ENCODE assay signal across 10 cellular contexts in genomic region chr3:48738926-48739616, GRCh38. TPM values are rescaled to one million over a fixed set of nuclear protein-coding genes. Genes with fewer than 3 reads are reported as not detected.
DNase-seq lines count a peak whose midpoint lies in the region; ATAC-seq and TF ChIP-seq lines count a peak whose summit lies in the region.
"Had no signal": no experiment of that assay in that cellular context is flagged by ENCODE, and none has a peak within 500 bp of the region (broad histone marks: within the 10 kb centered on the region; RNA-seq: fewer than 3 reads in every experiment).

No MANE protein-coding gene starts in this region.

- no peaks in the 10 kb centered on the region for H3K9me3 ChIP-seq in esophagus muscularis mucosa
- no peaks in the 10 kb centered on the region for H3K9me3 ChIP-seq in mucosa of descending colon
- H3K9me3 ChIP-seq in tibial artery = no peaks in the 10 kb centered on the region
- H3K9me3 ChIP-seq in SJCRH30 (replicated peaks) = no peaks in the 10 kb centered on the region

- CTCF ChIA-PET in RWPE1 (lab: Yijun Ruan, JAX) = interaction anchor here (0.5 to 1.1 kb wide), 2 partner anchors 10 to 53 kb away, joined by 3 to 4 read pairs; partner anchors contain the start of gene NCKIPSD

- ATAC-seq in mucosa of descending colon = peak; percentile 43
- no peak for ATAC-seq in HG03175 (IDR thresholded peaks at IDR 0.05; ENCODE audit: unreplicated experiment)

- H3K27ac Mint-ChIP-seq in HFFc6 = no peak overlapping the region
- H3K27ac Mint-ChIP-seq: activated naive CD4-positive, alpha-beta T cell treated with anti-CD3 and anti-CD28 coated beads, Interleukin-2, amount 10 ng/mL, durations not matched to agents 7 days and 5 days had no signal

- H3K36me3 Mint-ChIP-seq in HFFc6 (ENCODE audit: low read depth) = no peaks in the 10 kb centered on the region
- H3K36me3 Mint-ChIP-seq: activated naive CD4-positive, alpha-beta T cell treated with anti-CD3 and anti-CD28 coated beads, Interleukin-2, amount 10 ng/mL, durations not matched to agents 7 days and 5 days had no signal

- no peaks in the 10 kb centered on the region for H3K36me3 ChIP-seq in esophagus muscularis mucosa
- H3K36me3 ChIP-seq in mucosa of descending colon (ENCODE audit: low read depth) = no peaks in the 10 kb centered on the region
- no peaks in the 10 kb centered on the region for H3K36me3 ChIP-seq in tibial artery
- no peaks in the 10 kb centered on the region for H3K36me3 ChIP-seq in SJCRH30

- no peak for TF ChIP-seq EP300 in esophagus muscularis mucosa (IDR thresholded peaks at IDR 0.05)

- H3K4me3 ChIP-seq in esophagus muscularis mucosa = no peak overlapping the region
- H3K4me3 ChIP-seq in mucosa of descending colon = no peak overlapping the region
- H3K4me3 ChIP-seq in tibial artery = no peak overlapping the region
- no peak overlapping the region for H3K4me3 ChIP-seq in SJCRH30

- H3K27me3 ChIP-seq in esophagus muscularis mucosa (no peaks in the 10 kb centered on the region), tibial artery (no peaks in the 10 kb centered on the region), SJCRH30 (no peaks in the 10 kb centered on the region)

- POLR2A ChIA-PET in RWPE1 (lab: Yijun Ruan, JAX; ENCODE audit: low non-redundant PET) = no interaction called here

- H3K4me1 Mint-ChIP-seq in HFFc6 (ENCODE audit: low read depth) = peaks cover 25% of the 10 kb centered on the region

- H3K4me3 Mint-ChIP-seq in HFFc6 = no peak overlapping the region
- H3K4me3 Mint-ChIP-seq: activated naive CD4-positive, alpha-beta T cell treated with anti-CD3 and anti-CD28 coated beads, Interleukin-2, amount 10 ng/mL, durations not matched to agents 7 days and 5 days had no signal

- no peaks in the 10 kb centered on the region; the same call in 1 of the 2 replicates for H3K27me3 Mint-ChIP-seq in HFFc6 (ENCODE audit: insufficient read depth)
- H3K27me3 Mint-ChIP-seq: activated naive CD4-positive, alpha-beta T cell treated with anti-CD3 and anti-CD28 coated beads, Interleukin-2, amount 10 ng/mL, durations not matched to agents 7 days and 5 days had no signal

- TF ChIP-seq POLR2A in esophagus muscularis mucosa (IDR thresholded peaks at IDR 0.05; ENCODE audit: low read depth) = no peak

- intact Hi-C loops in esophagus muscularis mucosa (cut with DNase I) = no loop called here
- intact Hi-C loops in mucosa of descending colon (cut with DNase I, micrococcal nuclease) = no loop called here
- intact Hi-C loops in tibial artery (cut with DNase I; ENCODE audit: low total_unique reads) = no loop called here

- H3K4me1 ChIP-seq in esophagus muscularis mucosa (peaks cover 44 to 63% (median 49%) of the 10 kb centered on the region in 4 donors), mucosa of descending colon (ENCODE audit: low read depth) (peaks cover 58% of the 10 kb centered on the region), tibial artery (peaks cover 4 to 28% (median 19%) of the 10 kb centered on the region in 4 donors), SJCRH30 (no peaks in the 10 kb centered on the region)

- DNase-seq in RWPE1 (ENCODE audit: low spot score) = no peak
- no peak for DNase-seq in esophagus muscularis mucosa (ENCODE audit: extremely low spot score)
- DNase-seq in mucosa of descending colon = peak; percentile 67 to 76 (median 68)
- no peak for DNase-seq in tibial artery
- DNase-seq in SJCRH30 = no peak
- no peak for DNase-seq in HFFc6
- no peak for DNase-seq in ACHN
- DNase-seq: NCI-H2227 treated with DMSO at 0.1 percent for 48 hours had no signal

- TF ChIP-seq CTCF in RWPE1 (conservative IDR thresholded peaks at IDR 0.05; ENCODE audit: low read depth) (no peak), esophagus muscularis mucosa (IDR thresholded peaks at IDR 0.05) (no peak), mucosa of descending colon (IDR thresholded peaks at IDR 0.05) (no peak), tibial artery (IDR thresholded peaks at IDR 0.05) (no peak), HFFc6 (IDR thresholded peaks at IDR 0.05) (no peak)

- H3K27ac ChIP-seq in RWPE1 = peak overlapping the region; percentile 95
- H3K27ac ChIP-seq in esophagus muscularis mucosa (replicated peaks in 1 of 4) = peak overlapping the region; percentile 65 to 72 (median 69)
- peak overlapping the region; percentile 63 to 66 for H3K27ac ChIP-seq in tibial artery
- no peak overlapping the region for H3K27ac ChIP-seq in SJCRH30

- 76% methylated on average over 6 of the region's 9 CpGs for WGBS in esophagus muscularis mucosa

- in situ Hi-C loops in ACHN (cut with HindIII; ENCODE audit: low pct_ligation_motif_present, low pct_unique_long_range_greater_than_20kb, low sequenced_read_pairs) = no loop called here

- H3K9me3 Mint-ChIP-seq in HFFc6 = no peaks in the 10 kb centered on the region
- H3K9me3 Mint-ChIP-seq: activated naive CD4-positive, alpha-beta T cell treated with anti-CD3 and anti-CD28 coated beads, Interleukin-2, amount 10 ng/mL, durations not matched to agents 7 days and 5 days had no signal

RNA-seq across cellular contexts. Expression of gene IP6K2, which starts 22.1 kb away (rescaled TPM):
- total RNA-seq in esophagus muscularis mucosa (10 to 100 TPM; 31.0 to 57.5 (median 41.2) TPM), mucosa of descending colon (100 to 1,000 TPM in 2 of 3 donors, 10 to 100 TPM in 1; 99.3 to 199 (median 137) TPM)
- 61.2 and 67.3 TPM in 2 replicates for total RNA-seq in SJCRH30 (2014; rRNA removed; shearing (Covaris generic))
- 10 to 100 TPM; 47.4 to 64.6 (median 53.0) TPM for total RNA-seq in HFFc6 (2021; fragmentation: NEBNext Ultra II Directional; extraction: Animal tissue kit (Norgen Biotek cat#: 25700))

RNA-seq across cellular contexts. Expression of gene NCKIPSD, which starts 53.4 kb away (rescaled TPM):
- total RNA-seq in esophagus muscularis mucosa = 10 to 100 TPM; 18.9 to 34.7 (median 29.1) TPM
- total RNA-seq in mucosa of descending colon = 10 to 100 TPM; 21.7 to 27.3 (median 23.7) TPM
- total RNA-seq in SJCRH30 (2014; rRNA removed; shearing (Covaris generic)) = 11.8 and 13.7 TPM in 2 replicates
- 10 to 100 TPM; 20.5 to 27.3 (median 23.0) TPM for total RNA-seq in HFFc6 (2021; fragmentation: NEBNext Ultra II Directional; extraction: Animal tissue kit (Norgen Biotek cat#: 25700))

Comparison
In these comparisons a context has a peak if more than half of its experiments do, and no peak if none do; other contexts are left out.
1. DNase-seq: peak in mucosa of descending colon (3 of 3); none in RWPE1 (single experiment), esophagus muscularis mucosa (single experiment), tibial artery (0 of 2), SJCRH30 (0 of 2), HFFc6 (single experiment) and ACHN (single experiment).